Comparison of ENCODE assay signal across 20 cellular contexts in genomic region chr16:61934591-61934990, GRCh38.
"Had no signal": no experiment of that assay in that cellular context is flagged by ENCODE, and none has a peak within 500 bp of the region (broad histone marks: within the 10 kb centered on the region; RNA-seq: fewer than 3 reads in every experiment).

No MANE protein-coding gene starts in this region.

- H3K27me3 Mint-ChIP-seq: memory B cell; naive thymus-derived CD4-positive, alpha-beta T cell had no signal

- H3K4me1 Mint-ChIP-seq: memory B cell; naive thymus-derived CD4-positive, alpha-beta T cell had no signal

- H3K9me3 ChIP-seq: esophagus muscularis mucosa, gastroesophageal sphincter, heart right ventricle, left lung, lower lobe of right lung had no signal

- H3K27ac ChIP-seq: coronary artery, esophagus muscularis mucosa, foreskin keratinocyte, gastroesophageal sphincter, heart right ventricle, left lung, lower lobe of right lung had no signal

- H3K27me3 ChIP-seq: dorsolateral prefrontal cortex, esophagus muscularis mucosa, foreskin keratinocyte, gastroesophageal sphincter, heart right ventricle, left lung had no signal

- H3K4me3 Mint-ChIP-seq: memory B cell; naive thymus-derived CD4-positive, alpha-beta T cell had no signal

- H3K27ac Mint-ChIP-seq: memory B cell; naive thymus-derived CD4-positive, alpha-beta T cell had no signal

- DNase-seq: dermis blood vessel endothelial cell; dorsolateral prefrontal cortex; effector CD4-positive, alpha-beta T cell; effector memory CD4-positive, alpha-beta T cell; foreskin keratinocyte; glutamatergic neuron; head of caudate nucleus; heart right ventricle; hippocampal formation; left cardiac atrium; left lung; left ventricle myocardium superior; lower lobe of right lung; mesendoderm; midbrain; naive thymus-derived CD4-positive, alpha-beta T cell had no signal

- H3K36me3 Mint-ChIP-seq: memory B cell; naive thymus-derived CD4-positive, alpha-beta T cell had no signal

- ATAC-seq: foreskin keratinocyte; gastroesophageal sphincter; heart right ventricle; left cardiac atrium; left lung; left ventricle myocardium superior; lower lobe of right lung; naive thymus-derived CD4-positive, alpha-beta T cell had no signal

- H3K9me3 Mint-ChIP-seq: memory B cell had no signal
